Comparison of ENCODE assay signal across 2 cellular contexts in the genomic region with DNA sequence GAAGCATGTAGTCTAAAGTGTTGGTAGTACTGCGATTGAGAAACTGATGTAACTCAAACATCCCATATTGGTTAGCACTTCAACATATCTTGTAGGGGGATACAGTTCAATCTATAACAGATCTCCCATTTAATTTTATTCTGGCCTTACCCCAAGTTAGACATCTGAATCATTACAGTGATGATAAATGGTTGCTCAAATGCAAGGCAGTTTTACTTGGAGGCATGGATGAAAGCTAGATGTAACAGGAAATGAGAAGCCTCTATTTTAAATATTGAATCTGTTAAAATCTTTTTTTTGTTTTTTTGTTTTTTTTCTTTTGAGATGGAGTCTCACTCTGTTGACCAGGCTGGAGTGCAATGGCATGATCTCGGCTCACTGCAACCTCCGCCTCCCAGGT.
A peak's percentile ranks its signal among the peaks of the same experiment; 100 is the strongest.
TF ChIP-seq lines count a peak whose summit lies in the region.

No MANE protein-coding gene starts in this region.

TF ChIP-seq in SK-N-SH, 30 proteins besides CTCF, POLR2A, EP300 and RAD21:
- TF ChIP-seq, protein P1, sequence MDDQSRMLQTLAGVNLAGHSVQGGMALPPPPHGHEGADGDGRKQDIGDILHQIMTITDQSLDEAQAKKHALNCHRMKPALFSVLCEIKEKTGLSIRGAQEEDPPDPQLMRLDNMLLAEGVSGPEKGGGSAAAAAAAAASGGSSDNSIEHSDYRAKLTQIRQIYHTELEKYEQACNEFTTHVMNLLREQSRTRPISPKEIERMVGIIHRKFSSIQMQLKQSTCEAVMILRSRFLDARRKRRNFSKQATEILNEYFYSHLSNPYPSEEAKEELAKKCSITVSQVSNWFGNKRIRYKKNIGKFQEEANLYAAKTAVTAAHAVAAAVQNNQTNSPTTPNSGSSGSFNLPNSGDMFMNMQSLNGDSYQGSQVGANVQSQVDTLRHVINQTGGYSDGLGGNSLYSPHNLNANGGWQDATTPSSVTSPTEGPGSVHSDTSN (IDR thresholded peaks at IDR 0.05) = peak; percentile 41
- TF ChIP-seq TCF12 (IDR thresholded peaks at IDR 0.05) (0 out of 2 replicates have a peak, but pooled peaks have one; percentile 10), USF2 (IDR thresholded peaks at IDR 0.05; ENCODE audit: borderline replicate concordance, low read depth, low read length) (no peak)
TF ChIP-seq in SK-N-SH: peak in this region for 2.

TF ChIP-seq in SK-N-SH treated with all-trans-retinoic acid at 6 μM for 48 hours, 23 proteins besides CTCF, POLR2A, EP300 and RAD21:
- TF ChIP-seq OSR1 (CRISPR knock-in tag; IDR thresholded peaks at IDR 0.05) (no peak), ZNF565 (CRISPR knock-in tag; conservative IDR thresholded peaks at IDR 0.05; ENCODE audit: low read depth) (no peak), GLIS3 (CRISPR knock-in tag; IDR thresholded peaks at IDR 0.05) (no peak), ZNF8 (CRISPR knock-in tag; IDR thresholded peaks at IDR 0.05) (no peak), RARB (CRISPR knock-in tag; IDR thresholded peaks at IDR 0.05) (no peak), ZFP30 (CRISPR knock-in tag; IDR thresholded peaks at IDR 0.05) (no peak), CSDC2 (CRISPR knock-in tag; IDR thresholded peaks at IDR 0.05) (no peak), CREB5 (CRISPR knock-in tag; IDR thresholded peaks at IDR 0.05; ENCODE audit: low read depth) (no peak), ESRRG (CRISPR knock-in tag; IDR thresholded peaks at IDR 0.05) (no peak), ZFP3 (CRISPR knock-in tag; IDR thresholded peaks at IDR 0.05) (no peak), ZC3H10 (CRISPR knock-in tag; IDR thresholded peaks at IDR 0.05) (no peak)
- TF ChIP-seq, protein P2, sequence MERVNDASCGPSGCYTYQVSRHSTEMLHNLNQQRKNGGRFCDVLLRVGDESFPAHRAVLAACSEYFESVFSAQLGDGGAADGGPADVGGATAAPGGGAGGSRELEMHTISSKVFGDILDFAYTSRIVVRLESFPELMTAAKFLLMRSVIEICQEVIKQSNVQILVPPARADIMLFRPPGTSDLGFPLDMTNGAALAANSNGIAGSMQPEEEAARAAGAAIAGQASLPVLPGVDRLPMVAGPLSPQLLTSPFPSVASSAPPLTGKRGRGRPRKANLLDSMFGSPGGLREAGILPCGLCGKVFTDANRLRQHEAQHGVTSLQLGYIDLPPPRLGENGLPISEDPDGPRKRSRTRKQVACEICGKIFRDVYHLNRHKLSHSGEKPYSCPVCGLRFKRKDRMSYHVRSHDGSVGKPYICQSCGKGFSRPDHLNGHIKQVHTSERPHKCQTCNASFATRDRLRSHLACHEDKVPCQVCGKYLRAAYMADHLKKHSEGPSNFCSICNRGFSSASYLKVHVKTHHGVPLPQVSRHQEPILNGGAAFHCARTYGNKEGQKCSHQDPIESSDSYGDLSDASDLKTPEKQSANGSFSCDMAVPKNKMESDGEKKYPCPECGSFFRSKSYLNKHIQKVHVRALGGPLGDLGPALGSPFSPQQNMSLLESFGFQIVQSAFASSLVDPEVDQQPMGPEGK (CRISPR knock-in tag; IDR thresholded peaks at IDR 0.05; ENCODE audit: borderline replicate concordance) = no peak
